Comparison of ENCODE assay signal across 11 cellular contexts in genomic region chr22:37126882-37127281, GRCh38. TPM values are rescaled to one million over a fixed set of nuclear protein-coding genes. Genes with fewer than 3 reads are reported as not detected.
DNase-seq lines count a peak whose midpoint lies in the region; ATAC-seq, FAIRE-seq and TF ChIP-seq lines count a peak whose summit lies in the region.
"Had no signal": no experiment of that assay in that cellular context is flagged by ENCODE, and none has a peak within 500 bp of the region (broad histone marks: within the 10 kb centered on the region; RNA-seq: fewer than 3 reads in every experiment).

No MANE protein-coding gene starts in this region.

- H3K27me3 Mint-ChIP-seq in WTC11 (ENCODE audit: low read depth) (no peaks in the 10 kb centered on the region; the same call in 1 of the 2 replicates), glutamatergic neuron (ENCODE audit: unreplicated experiment) (peaks cover 18% of the 10 kb centered on the region), CD14-positive monocyte (ENCODE audit: low read depth in 3 of 3) (peaks cover 0 to 11% (median 8%) of the 10 kb centered on the region in 3 donors)

- in situ Hi-C loops in GM13977 (cut with MboI; ENCODE audit: low pct_unique_long_range_greater_than_20kb, low sequenced_read_pairs, unreplicated experiment), result no loop called here

- no peak for FAIRE-seq in H54 (lab: Jason Lieb, UNC)
- FAIRE-seq: G401.6 had no signal

- no peak overlapping the region for H3K4me3 ChIP-seq in AG09309 (ENCODE audit: control insufficient read depth, low read depth, low read length)
- H3K4me3 ChIP-seq: sigmoid colon had no signal

- CTCF ChIA-PET in WTC11 (lab: Charles Lee), result interaction anchor here (0.5 to 5.6 kb wide), 36 partner anchors 8 to 363 kb away, joined by 3 to 45 read pairs (median 4); partner anchors contain the start of genes IL2RB, KCTD17, TMPRSS6 and TST

- H3K27ac Mint-ChIP-seq in WTC11, result no peak overlapping the region
- H3K27ac Mint-ChIP-seq in glutamatergic neuron (ENCODE audit: unreplicated experiment), result no peak overlapping the region
- no peak overlapping the region for H3K27ac Mint-ChIP-seq in CD14-positive monocyte

- DNase-seq in AG09309 (ENCODE audit: low read depth) (no peak), GM13977 (ENCODE audit: low spot score) (no peak), WTC11 (ENCODE audit: low spot score) (peak; percentile 47), glutamatergic neuron (no peak), DMS79 treated with DMSO at 0.1 percent for 48 hours (lab: John Stamatoyannopoulos, UW) (no peak), CD14-positive monocyte (ENCODE audit: low spot score) (no peak), H54 (ENCODE audit: insufficient read length, low spot score) (no peak)
- DNase-seq: sigmoid colon had no signal

- H3K4me1 Mint-ChIP-seq in WTC11 (peaks cover 29% of the 10 kb centered on the region), glutamatergic neuron (ENCODE audit: low read depth, unreplicated experiment) (peaks cover 12% of the 10 kb centered on the region), CD14-positive monocyte (peaks cover 2% of the 10 kb centered on the region)

- POLR2A ChIA-PET in WTC11 (lab: Charles Lee), result interaction anchor here (1.2 kb wide), 1 partner anchor 12 kb away, joined by 3 read pairs; no protein-coding TSS in a partner anchor

- H3K36me3 Mint-ChIP-seq in WTC11 (no peaks in the 10 kb centered on the region), glutamatergic neuron (ENCODE audit: unreplicated experiment) (no peaks in the 10 kb centered on the region), CD14-positive monocyte (no peaks in the 10 kb centered on the region)

- intact Hi-C loops in CD14-positive monocyte (cut with micrococcal nuclease), result no loop called here

- H3K9me3 Mint-ChIP-seq in WTC11 (no peaks in the 10 kb centered on the region), glutamatergic neuron (ENCODE audit: unreplicated experiment) (peaks cover 3% of the 10 kb centered on the region), CD14-positive monocyte (no peaks in the 10 kb centered on the region)

- TF ChIP-seq CTCF in AG09309 (IDR thresholded peaks at IDR 0.05; ENCODE audit: control insufficient read depth, insufficient read depth, low read depth, low read length, missing control alignments), result peak; percentile 33
- TF ChIP-seq CTCF in GM13977 (IDR thresholded peaks at IDR 0.05; ENCODE audit: extremely low read depth, insufficient read depth, missing control alignments), result peak; percentile 49
- peak; percentile 59; the same call in 1 of the 2 replicates for TF ChIP-seq CTCF in WTC11 (IDR thresholded peaks at IDR 0.05)
- peak; percentile 28 for TF ChIP-seq CTCF in glutamatergic neuron (IDR thresholded peaks at IDR 0.05; ENCODE audit: partially characterized antibody, unreplicated experiment)
- TF ChIP-seq CTCF in CD14-positive monocyte (IDR thresholded peaks at IDR 0.05), result no peak

- H3K4me3 Mint-ChIP-seq in WTC11, result no peak overlapping the region
- H3K4me3 Mint-ChIP-seq in glutamatergic neuron (ENCODE audit: unreplicated experiment), result no peak overlapping the region
- H3K4me3 Mint-ChIP-seq in CD14-positive monocyte, result no peak overlapping the region

- TF ChIP-seq POLR2A in H54 (IDR thresholded peaks at IDR 0.05; ENCODE audit: low read depth, low read length), result no peak

- ATAC-seq in WTC11 (peak; percentile 47), GM21619 (IDR thresholded peaks at IDR 0.05; ENCODE audit: unreplicated experiment) (no peak)

TF ChIP-seq in WTC11, 78 proteins besides CTCF, POLR2A, EP300 and RAD21:
- TF ChIP-seq TP53 (CRISPR knock-in tag; IDR thresholded peaks at IDR 0.05), result no peak

RNA-seq across cellular contexts. Expression of gene TMPRSS6, which starts 17.4 kb away (rescaled TPM):
- total RNA-seq in WTC11 (2021) (0.11 to 0.14 TPM in 2 of 3 replicates, not detected in the other), glutamatergic neuron (ENCODE audit: unreplicated experiment) (0.12 TPM)
- polyA plus RNA-seq in CD14-positive monocyte, result not detected
- total RNA-seq: sigmoid colon, subcutaneous adipose tissue had no signal

RNA-seq across cellular contexts. Expression of gene IL2RB, which starts 22.8 kb away (rescaled TPM):
- total RNA-seq in WTC11 (2021) (0.92 to 1.4 TPM (median 1.1 TPM) in 3 replicates), glutamatergic neuron (ENCODE audit: unreplicated experiment) (not detected)
- 1 to 10 TPM in 1 of 2 donors, under 1 TPM in 1; 0.60 to 1.7 TPM for polyA plus RNA-seq in CD14-positive monocyte
